Comparison of ENCODE assay signal across 8 cellular contexts in the genomic region with DNA sequence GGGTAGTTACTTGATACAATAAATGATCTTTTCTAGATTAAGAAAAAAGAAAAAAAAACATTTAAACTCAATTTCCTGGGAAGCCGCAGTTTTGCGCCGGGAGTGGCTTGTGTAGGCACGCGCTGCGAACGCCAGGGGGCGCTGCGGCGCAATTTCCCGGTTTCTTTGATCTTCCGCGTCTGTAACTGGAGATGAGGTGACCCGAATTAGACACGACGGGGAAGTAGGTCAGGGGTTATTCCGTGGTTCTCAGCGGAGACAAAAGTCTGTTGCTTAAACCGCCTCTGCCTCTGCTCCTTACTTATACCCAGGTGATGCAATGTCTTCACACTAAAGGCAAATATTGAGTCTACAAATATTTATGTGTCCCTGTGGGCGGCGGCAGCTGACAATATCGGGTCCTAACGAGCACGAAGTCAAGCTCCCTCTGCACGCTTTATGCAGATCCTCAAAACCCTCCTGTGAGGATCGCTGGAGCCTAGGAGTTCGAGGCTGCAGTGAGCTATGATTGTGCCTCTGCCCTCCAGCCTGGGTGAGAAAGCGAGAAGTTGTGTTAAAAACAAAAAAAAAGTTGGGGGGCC. TPM values are rescaled to one million over a fixed set of nuclear protein-coding genes. Genes with fewer than 3 reads are reported as not detected.
DNase-seq lines count a peak whose midpoint lies in the region; ATAC-seq and TF ChIP-seq lines count a peak whose summit lies in the region.

No MANE protein-coding gene starts in this region.

- H3K4me3 ChIP-seq in BE2C (ENCODE audit: low read depth, low read length) (peak overlapping the region; percentile 35), colonic mucosa (no peak overlapping the region), left lung (peak overlapping the region in 1 of 2 donors; percentile 17)

- DNase-seq in BE2C = peak; percentile 72
- peak; percentile 44 for DNase-seq in HFFc6
- peak; percentile 24 to 61 for DNase-seq in NCI-H526 (lab: John Stamatoyannopoulos, UW)
- peak; percentile 86 for DNase-seq in activated CD4-positive, alpha-beta T cell treated with anti-CD3 and anti-CD28 coated beads, Interleukin-2, amount 10 ng/mL, durations not matched to agents 7 days and 5 days
- DNase-seq in colonic mucosa = peak; percentile 91
- DNase-seq in left lung = peak; percentile 90 to 97
- DNase-seq in stimulated activated CD4-positive, alpha-beta T cell treated with anti-CD3 and anti-CD28 coated beads, Interleukin-2, amount 100 ng/mL, for 4 hours (ENCODE audit: low read depth) = peak; percentile 74
- no peak for DNase-seq in cortex of kidney (lab: John Stamatoyannopoulos, UW)

- intact Hi-C loops in colonic mucosa (cut with DNase I) = no loop called here
- intact Hi-C loops in left lung (cut with DNase I) = no loop called here

- peaks cover 10% of the 10 kb centered on the region for H3K4me1 Mint-ChIP-seq in HFFc6 (ENCODE audit: low read depth)
- peaks cover 16% of the 10 kb centered on the region for H3K4me1 Mint-ChIP-seq in activated CD4-positive, alpha-beta T cell treated with anti-CD3 and anti-CD28 coated beads, Interleukin-2, amount 10 ng/mL, durations not matched to agents 7 days and 5 days

- H3K27ac ChIP-seq in colonic mucosa (no peak overlapping the region), left lung (peak overlapping the region; percentile 51 to 97)

- no peaks in the 10 kb centered on the region for H3K9me3 Mint-ChIP-seq in HFFc6
- no peaks in the 10 kb centered on the region for H3K9me3 Mint-ChIP-seq in activated CD4-positive, alpha-beta T cell treated with anti-CD3 and anti-CD28 coated beads, Interleukin-2, amount 10 ng/mL, durations not matched to agents 7 days and 5 days

- H3K36me3 Mint-ChIP-seq in HFFc6 (ENCODE audit: low read depth) = no peaks in the 10 kb centered on the region
- H3K36me3 Mint-ChIP-seq in activated CD4-positive, alpha-beta T cell treated with anti-CD3 and anti-CD28 coated beads, Interleukin-2, amount 10 ng/mL, durations not matched to agents 7 days and 5 days (ENCODE audit: low read depth) = no peaks in the 10 kb centered on the region

- H3K27me3 ChIP-seq in BE2C (peaks cover 37% of the 10 kb centered on the region), colonic mucosa (no peaks in the 10 kb centered on the region), left lung (no peaks in the 10 kb centered on the region)

- H3K9ac ChIP-seq in colonic mucosa (ENCODE audit: low read depth in 2 of 2, low read length in 2 of 2) = peak overlapping the region in 1 of 2 donors; percentile 26

- H3K4me1 ChIP-seq in BE2C = no peaks in the 10 kb centered on the region
- no peaks in the 10 kb centered on the region for H3K4me1 ChIP-seq in colonic mucosa
- peaks cover 4 to 62% of the 10 kb centered on the region in 2 donors for H3K4me1 ChIP-seq in left lung

- CTCF ChIA-PET in activated CD4-positive, alpha-beta T cell treated with anti-CD3 and anti-CD28 coated beads, Interleukin-2, amount 10 ng/mL, durations not matched to agents 7 days and 5 days (lab: Charles Lee) = interaction anchor here (0.6 to 5.5 kb wide), 8 partner anchors 10 to 161 kb away, joined by 3 to 20 read pairs (median 4); a partner anchor contains a TSS

- peak; percentile 88 for ATAC-seq in left lung

- H3K36me3 ChIP-seq in BE2C (no peaks in the 10 kb centered on the region), colonic mucosa (no peaks in the 10 kb centered on the region), left lung (peaks cover 0 to 13% of the 10 kb centered on the region in 2 donors)

- TF ChIP-seq CTCF in BE2C (IDR thresholded peaks at IDR 0.05; ENCODE audit: low read depth, low read length) (peak; percentile 92), HFFc6 (IDR thresholded peaks at IDR 0.05) (peak; percentile 99), colonic mucosa (IDR thresholded peaks at IDR 0.05) (peak; percentile 98), left lung (IDR thresholded peaks at IDR 0.05) (peak; percentile 97 to 99)

- no peak overlapping the region for H3K27ac Mint-ChIP-seq in HFFc6
- peak overlapping the region; percentile 76 for H3K27ac Mint-ChIP-seq in activated CD4-positive, alpha-beta T cell treated with anti-CD3 and anti-CD28 coated beads, Interleukin-2, amount 10 ng/mL, durations not matched to agents 7 days and 5 days

- peaks cover 19% of the 10 kb centered on the region for H3K27me3 Mint-ChIP-seq in HFFc6 (ENCODE audit: insufficient read depth)
- peaks cover 2% of the 10 kb centered on the region for H3K27me3 Mint-ChIP-seq in activated CD4-positive, alpha-beta T cell treated with anti-CD3 and anti-CD28 coated beads, Interleukin-2, amount 10 ng/mL, durations not matched to agents 7 days and 5 days

- H3K9me3 ChIP-seq in BE2C (no peaks in the 10 kb centered on the region), colonic mucosa (no peaks in the 10 kb centered on the region), left lung (no peaks in the 10 kb centered on the region)

- H3K4me3 Mint-ChIP-seq in HFFc6 = peak overlapping the region; percentile 68
- H3K4me3 Mint-ChIP-seq in activated CD4-positive, alpha-beta T cell treated with anti-CD3 and anti-CD28 coated beads, Interleukin-2, amount 10 ng/mL, durations not matched to agents 7 days and 5 days = peak overlapping the region; percentile 47

- POLR2A ChIA-PET in activated CD4-positive, alpha-beta T cell treated with anti-CD3 and anti-CD28 coated beads, Interleukin-2, amount 10 ng/mL, durations not matched to agents 7 days and 5 days (lab: Charles Lee) = interaction anchor here (0.6 kb wide), 1 partner anchor 288 kb away, joined by 3 read pairs; no protein-coding TSS in a partner anchor

RNA-seq across cellular contexts. Expression of a gene that starts 15.2 kb away (rescaled TPM):
- polyA plus RNA-seq in BE2C (2012; ENCODE audit: insufficient read depth, insufficient read length, low read depth) = 2.0 TPM
- total RNA-seq in HFFc6 (2021; fragmentation: NEBNext Ultra II Directional; extraction: Animal tissue kit (Norgen Biotek cat#: 25700)) = 1 to 10 TPM; 1.8 to 6.7 (median 4.4) TPM
- total RNA-seq in activated CD4-positive, alpha-beta T cell treated with anti-CD3 and anti-CD28 coated beads, Interleukin-2, amount 10 ng/mL, durations not matched to agents 7 days and 5 days = 100 to 1,000 TPM; 131 to 158 TPM
- total RNA-seq in colonic mucosa (100 to 1,000 TPM; 166 to 212 TPM), left lung (100 to 1,000 TPM; 153 to 277 TPM)

RNA-seq across cellular contexts. Expression of a gene that starts 16.7 kb away (rescaled TPM):
- not detected for polyA plus RNA-seq in BE2C (2012; ENCODE audit: insufficient read depth, insufficient read length, low read depth)
- not detected for total RNA-seq in HFFc6 (2021; fragmentation: NEBNext Ultra II Directional; extraction: Animal tissue kit (Norgen Biotek cat#: 25700))
- total RNA-seq in activated CD4-positive, alpha-beta T cell treated with anti-CD3 and anti-CD28 coated beads, Interleukin-2, amount 10 ng/mL, durations not matched to agents 7 days and 5 days = not detected
- not detected for total RNA-seq in colonic mucosa
- total RNA-seq in left lung = 10 to 100 TPM in 1 of 2 donors, 1 to 10 TPM in 1; 3.6 to 22.4 TPM

RNA-seq across cellular contexts. Expression of a gene that starts 18.6 kb away (rescaled TPM):
- not detected for polyA plus RNA-seq in BE2C (2012; ENCODE audit: insufficient read depth, insufficient read length, low read depth)
- not detected for total RNA-seq in HFFc6 (2021; fragmentation: NEBNext Ultra II Directional; extraction: Animal tissue kit (Norgen Biotek cat#: 25700))
- total RNA-seq in activated CD4-positive, alpha-beta T cell treated with anti-CD3 and anti-CD28 coated beads, Interleukin-2, amount 10 ng/mL, durations not matched to agents 7 days and 5 days = 1 to 10 TPM in 1 of 2 experiments, under 1 TPM in 1; 0.82 to 1.2 TPM
- total RNA-seq in colonic mucosa (under 1 TPM in 1 of 2 donors, not detected in 1; 0.32 TPM), left lung (1 to 10 TPM; 1.6 to 1.8 TPM)

RNA-seq across cellular contexts. Expression of a gene that starts 22.6 kb away (rescaled TPM):
- polyA plus RNA-seq in BE2C (2012; ENCODE audit: insufficient read depth, insufficient read length, low read depth) = 283 TPM
- 100 to 1,000 TPM in 5 of 6 experiments, 10 to 100 TPM in 1; 82.1 to 138 (median 110) TPM for total RNA-seq in HFFc6 (2021; fragmentation: NEBNext Ultra II Directional; extraction: Animal tissue kit (Norgen Biotek cat#: 25700))
- 100 to 1,000 TPM; 108 to 169 TPM for total RNA-seq in activated CD4-positive, alpha-beta T cell treated with anti-CD3 and anti-CD28 coated beads, Interleukin-2, amount 10 ng/mL, durations not matched to agents 7 days and 5 days
- total RNA-seq in colonic mucosa = 100 to 1,000 TPM; 118 to 141 TPM
- 10 to 100 TPM; 92.6 to 98.6 TPM for total RNA-seq in left lung

RNA-seq across cellular contexts. Expression of a gene that starts 22.8 kb away (rescaled TPM):
- 209 TPM for polyA plus RNA-seq in BE2C (2012; ENCODE audit: insufficient read depth, insufficient read length, low read depth)
- total RNA-seq in HFFc6 (2021; fragmentation: NEBNext Ultra II Directional; extraction: Animal tissue kit (Norgen Biotek cat#: 25700)) = 10 to 100 TPM; 35.1 to 39.8 (median 36.3) TPM
- 10 to 100 TPM; 46.0 to 50.0 TPM for total RNA-seq in activated CD4-positive, alpha-beta T cell treated with anti-CD3 and anti-CD28 coated beads, Interleukin-2, amount 10 ng/mL, durations not matched to agents 7 days and 5 days
- total RNA-seq in colonic mucosa (10 to 100 TPM; 28.3 to 48.1 TPM), left lung (10 to 100 TPM; 32.8 to 33.7 TPM)

Comparison
In these comparisons a context has a peak if more than half of its experiments do, and no peak if none do; other contexts are left out.
1. RNA of a gene that starts 15.2 kb away (total RNA-seq): 153 to 277 TPM in left lung, 166 to 212 TPM in colonic mucosa and 131 to 158 TPM in activated CD4-positive, alpha-beta T cell treated with anti-CD3 and anti-CD28 coated beads, Interleukin-2, amount 10 ng/mL, durations not matched to agents 7 days and 5 days; 1.8 to 6.7 TPM in HFFc6; every median in the first group is over 10 times any median in the second.
2. Peak in every context shown above with its lines, with median percentiles within 50 percentile points of each other: CTCF ChIP-seq.